10 cellular contexts compared by ENCODE assay signal in the genomic region with DNA sequence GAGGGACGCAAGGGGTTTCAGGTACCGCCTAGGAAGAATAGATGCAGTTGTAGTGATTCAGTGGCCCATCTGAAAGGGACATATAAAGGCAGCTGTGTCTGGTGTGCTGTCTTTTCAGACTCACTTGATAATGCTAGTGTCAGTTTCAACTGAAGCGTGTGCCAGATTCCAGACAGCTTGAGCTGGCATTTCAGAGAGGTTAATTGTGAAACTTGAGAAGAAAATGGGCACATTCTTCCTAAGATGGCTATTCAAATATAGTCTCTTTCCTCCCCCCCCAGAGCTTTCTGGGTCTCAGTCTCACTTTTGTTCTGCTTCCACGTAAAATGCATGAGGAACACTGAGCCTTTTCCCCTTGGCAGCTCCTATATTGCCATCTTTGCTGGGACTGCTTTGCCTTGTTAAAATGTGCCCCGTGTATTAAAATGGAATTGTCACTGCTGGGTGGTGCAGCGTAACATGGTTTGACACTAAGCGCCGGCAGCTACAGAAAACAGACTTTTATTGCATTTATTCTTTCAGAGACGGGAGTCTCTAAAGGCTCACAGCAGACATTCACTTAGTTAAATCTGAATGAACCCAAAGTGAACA.
A peak's percentile ranks its signal among the peaks of the same experiment; 100 is the strongest.
DNase-seq lines count a peak whose midpoint lies in the region; TF ChIP-seq lines count a peak whose summit lies in the region.
"Had no signal": no experiment of that assay in that cellular context is flagged by ENCODE, and none has a peak within 500 bp of the region (broad histone marks: within the 10 kb centered on the region; RNA-seq: fewer than 3 reads in every experiment).

No MANE protein-coding gene starts in this region.

- H3K27me3 ChIP-seq in neural cell (ENCODE audit: insufficient read depth, low read depth, low read length) (no peaks in the 10 kb centered on the region), Caco-2 (replicated peaks; ENCODE audit: control insufficient read depth, insufficient read depth, low read length) (no peaks in the 10 kb centered on the region)
- H3K27me3 ChIP-seq: BLaER1 had no signal

- no peak for TF ChIP-seq RAD21 in neural cell (conservative IDR thresholded peaks at IDR 0.05)

- H3K36me3 ChIP-seq in neural cell (ENCODE audit: insufficient read depth, low read length) (no peaks in the 10 kb centered on the region), Caco-2 (ENCODE audit: control insufficient read depth, insufficient read depth, low read length) (no peaks in the 10 kb centered on the region)
- H3K36me3 ChIP-seq: BLaER1 had no signal

- H3K27ac ChIP-seq in neural cell (ENCODE audit: low read length): no peak overlapping the region
- H3K27ac ChIP-seq: BLaER1 had no signal

- H3K9me2 ChIP-seq in neural cell (ENCODE audit: insufficient read depth, low read length): no peaks in the 10 kb centered on the region

- H3F3A ChIP-seq in neural cell (ENCODE audit: insufficient read depth, low read length, poor library complexity, severe bottlenecking): no peaks in the 10 kb centered on the region

- peak; percentile 94 for TF ChIP-seq EP300 in neural cell (conservative IDR thresholded peaks at IDR 0.05; ENCODE audit: poor library complexity, severe bottlenecking)

- no peaks in the 10 kb centered on the region for H3K9me3 ChIP-seq in neural cell (ENCODE audit: low read length)
- H3K9me3 ChIP-seq in Caco-2: no peaks in the 10 kb centered on the region
- H3K9me3 ChIP-seq: BLaER1 had no signal

- H3K36me3 Mint-ChIP-seq in Caco-2 (ENCODE audit: insufficient read depth, unreplicated experiment): no peaks in the 10 kb centered on the region

- no peak overlapping the region for H3K4me3 Mint-ChIP-seq in Caco-2 (ENCODE audit: unreplicated experiment)
- H3K4me3 Mint-ChIP-seq: activated CD8-positive, alpha-beta T cell treated with anti-CD3 and anti-CD28 coated beads, Interleukin-2, amount 10 ng/mL, durations not matched to agents 7 days and 5 days had no signal

- DNase-seq in AG08395 (ENCODE audit: low spot score) (peak; percentile 5), NCI-H2171 (lab: John Stamatoyannopoulos, UW) (peak; percentile 66), epithelial cell of esophagus (ENCODE audit: low read depth) (peak; percentile 76), Caco-2 (no peak), occipital lobe (lab: John Stamatoyannopoulos, UW) (no peak)
- no peak for DNase-seq in activated naive CD4-positive, alpha-beta T cell treated with anti-CD3 and anti-CD28 coated beads, Interleukin-2, amount 50 U/mL, for 16 hours
- DNase-seq in activated T-cell treated with anti-CD3 and anti-CD28 coated beads, Interleukin-2, amount 50 U/mL, for 1 hour: no peak
- DNase-seq: activated CD8-positive, alpha-beta T cell treated with anti-CD3 and anti-CD28 coated beads, Interleukin-2, amount 10 ng/mL, durations not matched to agents 7 days and 5 days had no signal

- H3K4me3 ChIP-seq in epithelial cell of esophagus (ENCODE audit: low read length) (no peak overlapping the region), neural cell (ENCODE audit: low read length) (peak overlapping the region; percentile 9), Caco-2 (ENCODE audit: low read depth, low read length) (no peak overlapping the region)
- H3K4me3 ChIP-seq: BLaER1 had no signal

- intact Hi-C loops in Caco-2 (cut with micrococcal nuclease; ENCODE audit: unreplicated experiment): loop anchor here (5.0 kb wide), 1 partner anchor 67 kb away; no protein-coding TSS in a partner anchor

- H3K27ac Mint-ChIP-seq in Caco-2 (ENCODE audit: unreplicated experiment): no peak overlapping the region
- H3K27ac Mint-ChIP-seq: activated CD8-positive, alpha-beta T cell treated with anti-CD3 and anti-CD28 coated beads, Interleukin-2, amount 10 ng/mL, durations not matched to agents 7 days and 5 days had no signal

- POLR2A ChIA-PET in Caco-2 (lab: Charles Lee): no interaction called here

- H3K4me1 ChIP-seq in Caco-2: no peaks in the 10 kb centered on the region
- H3K4me1 ChIP-seq: BLaER1 had no signal

- H2AFZ ChIP-seq in neural cell (ENCODE audit: low read depth, low read length): no peak overlapping the region

- H3K9ac ChIP-seq in neural cell (ENCODE audit: low read length): no peak overlapping the region
- H3K9ac ChIP-seq: BLaER1 had no signal

- no peaks in the 10 kb centered on the region for H4K20me1 ChIP-seq in neural cell (ENCODE audit: insufficient read depth)
- H4K20me1 ChIP-seq: BLaER1 had no signal

- H3K27me3 Mint-ChIP-seq in Caco-2 (ENCODE audit: insufficient read depth, unreplicated experiment): no peaks in the 10 kb centered on the region

- CTCF ChIA-PET in Caco-2 (lab: Charles Lee): interaction anchor here (1.0 kb wide), 1 partner anchor 1092 kb away, joined by 3 read pairs; no protein-coding TSS in a partner anchor

- H3K79me2 ChIP-seq in neural cell (replicated peaks; ENCODE audit: insufficient read depth, low read length): no peaks in the 10 kb centered on the region

- H3K9me3 Mint-ChIP-seq in Caco-2 (ENCODE audit: unreplicated experiment): no peaks in the 10 kb centered on the region

- no TSS peak for BruUV-seq in Caco-2 (replicated peaks; lab: Mats Ljungman, UMichigan)

- no peak for TF ChIP-seq CTCF in epithelial cell of esophagus (IDR thresholded peaks at IDR 0.05; ENCODE audit: insufficient read depth, low read depth, low read length, missing control alignments)
- no peak for TF ChIP-seq CTCF in neural cell (IDR thresholded peaks at IDR 0.05; ENCODE audit: poor library complexity, severe bottlenecking)
- no peak for TF ChIP-seq CTCF in Caco-2 (IDR thresholded peaks at IDR 0.05; ENCODE audit: insufficient read depth in 1 of 2, low read depth in 1 of 2, low read length in 1 of 2, severe bottlenecking in 1 of 2, unreplicated experiment in 1 of 2)

- no peaks in the 10 kb centered on the region for H3K4me1 Mint-ChIP-seq in Caco-2 (ENCODE audit: low read depth, unreplicated experiment)

- H3K4me2 ChIP-seq in neural cell (ENCODE audit: low read length): no peak overlapping the region
- H3K4me2 ChIP-seq: BLaER1 had no signal

TF ChIP-seq in neural cell, 6 proteins besides CTCF, POLR2A, EP300 and RAD21:
- TF ChIP-seq POLR2AphosphoS5 (IDR thresholded peaks at IDR 0.05): peak; percentile 77
- no peak for TF ChIP-seq MXI1 (conservative IDR thresholded peaks at IDR 0.05; ENCODE audit: poor library complexity, severe bottlenecking)

Comparison
In these comparisons a context has a peak if more than half of its experiments do, and no peak if none do; other contexts are left out.
1. DNase-seq: peak in AG08395 (single experiment), NCI-H2171 (single experiment) and epithelial cell of esophagus (single experiment); none in activated naive CD4-positive, alpha-beta T cell treated with anti-CD3 and anti-CD28 coated beads, Interleukin-2, amount 50 U/mL, for 16 hours (single experiment), Caco-2 (0 of 2), activated T-cell treated with anti-CD3 and anti-CD28 coated beads, Interleukin-2, amount 50 U/mL, for 1 hour (single experiment) and occipital lobe (single experiment).